21 cellular contexts compared by ENCODE assay signal in the genomic region with DNA sequence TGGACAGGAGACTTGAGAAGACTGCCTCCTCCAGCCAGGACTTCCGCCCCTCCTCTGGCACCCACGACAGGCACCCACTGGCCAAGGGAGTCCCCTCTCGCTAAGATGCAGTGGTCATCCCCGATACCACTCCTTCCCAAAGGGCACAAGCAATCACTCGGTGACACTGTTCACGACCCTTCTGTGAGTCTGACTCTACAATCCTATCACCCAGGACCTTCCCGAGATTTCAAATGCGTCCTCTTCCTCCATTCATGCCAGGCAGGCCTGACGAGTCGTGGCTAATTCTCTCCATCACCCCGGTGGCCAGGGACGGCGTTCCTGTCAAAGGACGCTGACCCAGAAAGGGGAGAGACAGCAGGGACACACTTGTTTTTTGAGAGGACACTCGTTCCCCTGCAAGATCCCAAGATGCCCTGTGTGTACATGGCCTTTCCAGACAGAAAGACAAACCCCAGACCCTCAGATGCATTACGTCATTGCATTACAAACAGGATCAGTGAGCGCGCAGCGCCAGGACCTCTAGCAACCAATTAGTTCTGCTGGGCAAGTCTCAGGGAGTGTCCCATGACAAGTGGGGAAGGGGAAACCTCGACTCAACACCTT. TPM values are rescaled to one million over a fixed set of nuclear protein-coding genes. Genes with fewer than 3 reads are reported as not detected.
DNase-seq lines count a peak whose midpoint lies in the region; ATAC-seq and TF ChIP-seq lines count a peak whose summit lies in the region.
"Had no signal": no experiment of that assay in that cellular context is flagged by ENCODE, and none has a peak within 500 bp of the region (broad histone marks: within the 10 kb centered on the region; RNA-seq: fewer than 3 reads in every experiment).

No MANE protein-coding gene starts in this region.

- H3K27ac Mint-ChIP-seq in activated CD4-positive, alpha-beta T cell treated with anti-CD3 and anti-CD28 coated beads for 36 hours = no peak overlapping the region
- H3K27ac Mint-ChIP-seq in type B pancreatic cell = no peak overlapping the region
- H3K27ac Mint-ChIP-seq: activated naive CD8-positive, alpha-beta T cell; activated T-cell treated with anti-CD3 and anti-CD28 coated beads, Interleukin-2, amount 50 U/mL, for 72 hours had no signal

- no peaks in the 10 kb centered on the region for H3K27me3 Mint-ChIP-seq in activated CD4-positive, alpha-beta T cell treated with anti-CD3 and anti-CD28 coated beads for 36 hours
- no peaks in the 10 kb centered on the region for H3K27me3 Mint-ChIP-seq in type B pancreatic cell
- H3K27me3 Mint-ChIP-seq: activated naive CD8-positive, alpha-beta T cell had no signal

- CTCF ChIA-PET in activated CD4-positive, alpha-beta T cell treated with anti-CD3 and anti-CD28 coated beads for 36 hours (lab: Charles Lee) = no interaction called here

- POLR2A ChIA-PET in activated CD4-positive, alpha-beta T cell treated with anti-CD3 and anti-CD28 coated beads for 36 hours (lab: Charles Lee) = no interaction called here

- peaks cover 7% of the 10 kb centered on the region for H3K36me3 Mint-ChIP-seq in activated CD4-positive, alpha-beta T cell treated with anti-CD3 and anti-CD28 coated beads for 36 hours (ENCODE audit: low read depth)
- no peaks in the 10 kb centered on the region for H3K36me3 Mint-ChIP-seq in type B pancreatic cell

- DNase-seq in activated CD4-positive, alpha-beta T cell treated with anti-CD3 and anti-CD28 coated beads for 36 hours = peak; percentile 32
- DNase-seq in activated CD4-positive, alpha-beta T cell treated with anti-CD3 and anti-CD28 coated beads for 1 hour = no peak
- peak; percentile 16 for DNase-seq in MV-4-11 (lab: John Stamatoyannopoulos, UW)
- peak; percentile 62 for DNase-seq in left kidney (ENCODE audit: low read depth, low spot score)
- DNase-seq in posterior vena cava (ENCODE audit: low spot score) = peak; percentile 42
- DNase-seq in type B pancreatic cell (ENCODE audit: extremely low spot score, unreplicated experiment) = no peak
- DNase-seq in activated T-cell treated with anti-CD3 and anti-CD28 coated beads, Interleukin-2, amount 50 U/mL, for 48 hours = no peak
- DNase-seq in NCI-H1694 treated with DMSO at 0.1 percent for 48 hours (lab: John Stamatoyannopoulos, UW) = no peak
- DNase-seq: activated CD4-positive, alpha-beta T cell treated with anti-CD3 and anti-CD28 coated beads, Interleukin-2, amount 50 U/mL, for 48 hours; activated T-cell treated with anti-CD3 and anti-CD28 coated beads, Interleukin-2, amount 50 U/mL, for 72 hours; brain microvascular endothelial cell; Calu3; GM23248; kidney; midbrain; NCI-H1092; NCI-H510A; nucleus accumbens; stimulated activated naive CD4-positive, alpha-beta T cell had no signal

- no peak for ATAC-seq in activated CD4-positive, alpha-beta T cell treated with anti-CD3 and anti-CD28 coated beads for 36 hours
- ATAC-seq: activated T-cell treated with anti-CD3 and anti-CD28 coated beads, Interleukin-2, amount 50 U/mL, for 72 hours; right lobe of liver had no signal

- H3K4me3 Mint-ChIP-seq in activated CD4-positive, alpha-beta T cell treated with anti-CD3 and anti-CD28 coated beads for 36 hours = no peak overlapping the region
- no peak overlapping the region for H3K4me3 Mint-ChIP-seq in type B pancreatic cell
- H3K4me3 Mint-ChIP-seq: activated naive CD8-positive, alpha-beta T cell; activated T-cell treated with anti-CD3 and anti-CD28 coated beads, Interleukin-2, amount 50 U/mL, for 72 hours had no signal

- no peaks in the 10 kb centered on the region for H3K9me3 Mint-ChIP-seq in activated CD4-positive, alpha-beta T cell treated with anti-CD3 and anti-CD28 coated beads for 36 hours (ENCODE audit: low read depth)
- no peaks in the 10 kb centered on the region for H3K9me3 Mint-ChIP-seq in type B pancreatic cell
- H3K9me3 Mint-ChIP-seq: activated T-cell treated with anti-CD3 and anti-CD28 coated beads, Interleukin-2, amount 50 U/mL, for 72 hours had no signal

- no peak for TF ChIP-seq CTCF in type B pancreatic cell (conservative IDR thresholded peaks at IDR 0.05)

- intact Hi-C loops in activated CD4-positive, alpha-beta T cell treated with anti-CD3 and anti-CD28 coated beads for 36 hours (cut with DNase I, micrococcal nuclease) = no loop called here
- intact Hi-C loops in posterior vena cava (cut with DNase I) = loop anchor here in 1 of 2 donors (10.0 kb wide), 1 partner anchor 47 kb away; no protein-coding TSS in a partner anchor

- H3K4me1 Mint-ChIP-seq in activated CD4-positive, alpha-beta T cell treated with anti-CD3 and anti-CD28 coated beads for 36 hours = peaks cover 46% of the 10 kb centered on the region
- H3K4me1 Mint-ChIP-seq in type B pancreatic cell (ENCODE audit: unreplicated experiment) = peaks cover 32% of the 10 kb centered on the region

RNA-seq across cellular contexts. Expression of gene FBXO31, which starts 12.2 kb away (rescaled TPM):
- 10 to 100 TPM; 26.8 to 33.0 TPM for total RNA-seq in activated CD4-positive, alpha-beta T cell treated with anti-CD3 and anti-CD28 coated beads for 36 hours
- 10 to 100 TPM; 50.4 to 58.5 TPM for total RNA-seq in posterior vena cava
- 26.5 and 35.1 TPM in 2 replicates for total RNA-seq in type B pancreatic cell (ENCODE audit: low replicate concordance)

RNA-seq across cellular contexts. Expression of gene MAP1LC3B, which starts 20.8 kb away (rescaled TPM):
- 10 to 100 TPM; 49.7 to 62.1 TPM for total RNA-seq in activated CD4-positive, alpha-beta T cell treated with anti-CD3 and anti-CD28 coated beads for 36 hours
- total RNA-seq in posterior vena cava (10 to 100 TPM; 51.2 to 52.2 TPM), type B pancreatic cell (ENCODE audit: low replicate concordance) (44.4 and 58.5 TPM in 2 replicates)

RNA-seq across cellular contexts. Expression of gene C16orf95, which starts 54.2 kb away (rescaled TPM):
- 10 to 100 TPM in 1 of 2 experiments, 1 to 10 TPM in 1; 5.6 to 12.8 TPM for total RNA-seq in activated CD4-positive, alpha-beta T cell treated with anti-CD3 and anti-CD28 coated beads for 36 hours
- total RNA-seq in posterior vena cava = 1 to 10 TPM; 1.1 to 3.1 TPM
- 3.0 and 6.3 TPM in 2 replicates for total RNA-seq in type B pancreatic cell (ENCODE audit: low replicate concordance)

Comparison
In these comparisons a context has a peak if more than half of its experiments do, and no peak if none do; other contexts are left out.
1. DNase-seq: peak in activated CD4-positive, alpha-beta T cell treated with anti-CD3 and anti-CD28 coated beads for 36 hours (single experiment), MV-4-11 (single experiment), left kidney (single experiment) and posterior vena cava (single experiment); none in activated CD4-positive, alpha-beta T cell treated with anti-CD3 and anti-CD28 coated beads for 1 hour (single experiment), type B pancreatic cell (single experiment), activated T-cell treated with anti-CD3 and anti-CD28 coated beads, Interleukin-2, amount 50 U/mL, for 48 hours (0 of 2) and NCI-H1694 treated with DMSO at 0.1 percent for 48 hours (single experiment).